Comparison of ENCODE assay signal across 1 cellular context in genomic region chr7:81685263-81685868, GRCh38.
TF ChIP-seq lines count a peak whose summit lies in the region.

No MANE protein-coding gene starts in this region.

TF ChIP-seq in WTC11, 78 proteins besides CTCF, POLR2A, EP300 and RAD21 (continued from another document):
- TF ChIP-seq, protein P1, sequence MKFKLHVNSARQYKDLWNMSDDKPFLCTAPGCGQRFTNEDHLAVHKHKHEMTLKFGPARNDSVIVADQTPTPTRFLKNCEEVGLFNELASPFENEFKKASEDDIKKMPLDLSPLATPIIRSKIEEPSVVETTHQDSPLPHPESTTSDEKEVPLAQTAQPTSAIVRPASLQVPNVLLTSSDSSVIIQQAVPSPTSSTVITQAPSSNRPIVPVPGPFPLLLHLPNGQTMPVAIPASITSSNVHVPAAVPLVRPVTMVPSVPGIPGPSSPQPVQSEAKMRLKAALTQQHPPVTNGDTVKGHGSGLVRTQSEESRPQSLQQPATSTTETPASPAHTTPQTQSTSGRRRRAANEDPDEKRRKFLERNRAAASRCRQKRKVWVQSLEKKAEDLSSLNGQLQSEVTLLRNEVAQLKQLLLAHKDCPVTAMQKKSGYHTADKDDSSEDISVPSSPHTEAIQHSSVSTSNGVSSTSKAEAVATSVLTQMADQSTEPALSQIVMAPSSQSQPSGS (CRISPR knock-in tag; IDR thresholded peaks at IDR 0.05; ENCODE audit: borderline replicate concordance, low read depth): no peak
- TF ChIP-seq ATF1 (CRISPR knock-in tag; IDR thresholded peaks at IDR 0.05) (no peak), CREB1 (CRISPR knock-in tag; IDR thresholded peaks at IDR 0.05) (no peak), ESRRA (CRISPR knock-in tag; IDR thresholded peaks at IDR 0.05; ENCODE audit: borderline replicate concordance) (no peak), ZNF138 (CRISPR knock-in tag; conservative IDR thresholded peaks at IDR 0.05) (no peak), ATF3 (CRISPR knock-in tag; conservative IDR thresholded peaks at IDR 0.05) (no peak), CREM (CRISPR knock-in tag; IDR thresholded peaks at IDR 0.05) (no peak), NR3C1 (CRISPR knock-in tag; conservative IDR thresholded peaks at IDR 0.05; ENCODE audit: low read depth) (no peak), SOX15 (CRISPR knock-in tag; IDR thresholded peaks at IDR 0.05) (no peak), IRF1 (CRISPR knock-in tag; IDR thresholded peaks at IDR 0.05) (no peak)
- TF ChIP-seq, protein P2, sequence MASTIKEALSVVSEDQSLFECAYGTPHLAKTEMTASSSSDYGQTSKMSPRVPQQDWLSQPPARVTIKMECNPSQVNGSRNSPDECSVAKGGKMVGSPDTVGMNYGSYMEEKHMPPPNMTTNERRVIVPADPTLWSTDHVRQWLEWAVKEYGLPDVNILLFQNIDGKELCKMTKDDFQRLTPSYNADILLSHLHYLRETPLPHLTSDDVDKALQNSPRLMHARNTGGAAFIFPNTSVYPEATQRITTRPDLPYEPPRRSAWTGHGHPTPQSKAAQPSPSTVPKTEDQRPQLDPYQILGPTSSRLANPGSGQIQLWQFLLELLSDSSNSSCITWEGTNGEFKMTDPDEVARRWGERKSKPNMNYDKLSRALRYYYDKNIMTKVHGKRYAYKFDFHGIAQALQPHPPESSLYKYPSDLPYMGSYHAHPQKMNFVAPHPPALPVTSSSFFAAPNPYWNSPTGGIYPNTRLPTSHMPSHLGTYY (CRISPR knock-in tag; IDR thresholded peaks at IDR 0.05): no peak
- TF ChIP-seq, protein P3, sequence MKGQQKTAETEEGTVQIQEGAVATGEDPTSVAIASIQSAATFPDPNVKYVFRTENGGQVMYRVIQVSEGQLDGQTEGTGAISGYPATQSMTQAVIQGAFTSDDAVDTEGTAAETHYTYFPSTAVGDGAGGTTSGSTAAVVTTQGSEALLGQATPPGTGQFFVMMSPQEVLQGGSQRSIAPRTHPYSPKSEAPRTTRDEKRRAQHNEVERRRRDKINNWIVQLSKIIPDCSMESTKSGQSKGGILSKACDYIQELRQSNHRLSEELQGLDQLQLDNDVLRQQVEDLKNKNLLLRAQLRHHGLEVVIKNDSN (CRISPR knock-in tag; IDR thresholded peaks at IDR 0.05): no peak
- TF ChIP-seq, protein P4, sequence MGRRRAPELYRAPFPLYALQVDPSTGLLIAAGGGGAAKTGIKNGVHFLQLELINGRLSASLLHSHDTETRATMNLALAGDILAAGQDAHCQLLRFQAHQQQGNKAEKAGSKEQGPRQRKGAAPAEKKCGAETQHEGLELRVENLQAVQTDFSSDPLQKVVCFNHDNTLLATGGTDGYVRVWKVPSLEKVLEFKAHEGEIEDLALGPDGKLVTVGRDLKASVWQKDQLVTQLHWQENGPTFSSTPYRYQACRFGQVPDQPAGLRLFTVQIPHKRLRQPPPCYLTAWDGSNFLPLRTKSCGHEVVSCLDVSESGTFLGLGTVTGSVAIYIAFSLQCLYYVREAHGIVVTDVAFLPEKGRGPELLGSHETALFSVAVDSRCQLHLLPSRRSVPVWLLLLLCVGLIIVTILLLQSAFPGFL (CRISPR knock-in tag; IDR thresholded peaks at IDR 0.05; ENCODE audit: borderline replicate concordance): no peak
